ENCODE assay signal across 20 cellular contexts in genomic region chr7:1675036-1675671, GRCh38. TPM values are rescaled to one million over a fixed set of nuclear protein-coding genes. Genes with fewer than 3 reads are reported as not detected.
DNase-seq lines count a peak whose midpoint lies in the region; ATAC-seq and TF ChIP-seq lines count a peak whose summit lies in the region.
"Had no signal": no experiment of that assay in that cellular context is flagged by ENCODE, and none has a peak within 500 bp of the region (broad histone marks: within the 10 kb centered on the region; RNA-seq: fewer than 3 reads in every experiment).

No MANE protein-coding gene starts in this region.

- ATAC-seq in HG02571 (IDR thresholded peaks at IDR 0.05; ENCODE audit: unreplicated experiment), result no peak
- ATAC-seq: activated CD8-positive, alpha-beta T cell treated with anti-CD3 and anti-CD28 coated beads for 36 hours had no signal

- H3K4me1 Mint-ChIP-seq in type B pancreatic cell (ENCODE audit: unreplicated experiment), result no peaks in the 10 kb centered on the region

- CTCF ChIA-PET in HEK293T (lab: Yijun Ruan, JAX), result no interaction called here

- DNase-seq in activated naive CD4-positive, alpha-beta T cell treated with Interleukin-2 at 50 U/mL for 16 hours, result peak; percentile 1
- DNase-seq in activated naive CD4-positive, alpha-beta T cell (lab: John Stamatoyannopoulos, UW), result no peak
- DNase-seq in HEK293T (ENCODE audit: extremely low spot score) (no peak), left kidney (ENCODE audit: low read depth, low spot score) (peak; percentile 54), type B pancreatic cell (ENCODE audit: extremely low spot score, unreplicated experiment) (peak; percentile 63), dedifferentiated amniotic fluid mesenchymal stem cell (ENCODE audit: extremely low spot score) (no peak), AG08395 (ENCODE audit: low spot score) (no peak)
- DNase-seq: activated B cell treated with CpG ODN at 0.5 μM for 24 hours; activated CD8-positive, alpha-beta T cell treated with anti-CD3 and anti-CD28 coated beads for 36 hours; amniotic stem cell; foreskin fibroblast; mammary epithelial cell; MV-4-11; NCI-H1930; NCI-H510A; nucleus accumbens; retina had no signal

- H3K27me3 Mint-ChIP-seq in type B pancreatic cell, result peaks cover 30% of the 10 kb centered on the region

- H3K27ac Mint-ChIP-seq in type B pancreatic cell, result no peak overlapping the region
- H3K27ac Mint-ChIP-seq: activated B cell treated with CpG ODN at 0.5 μM for 24 hours; activated CD8-positive, alpha-beta T cell treated with anti-CD3 and anti-CD28 coated beads for 36 hours; CD4-positive, alpha-beta T cell had no signal

- no peak overlapping the region for H3K4me3 Mint-ChIP-seq in type B pancreatic cell
- H3K4me3 Mint-ChIP-seq: activated B cell treated with CpG ODN at 0.5 μM for 24 hours; activated CD8-positive, alpha-beta T cell treated with anti-CD3 and anti-CD28 coated beads for 36 hours; CD4-positive, alpha-beta T cell had no signal

- POLR2A ChIA-PET in HEK293T (lab: Yijun Ruan, JAX), result no interaction called here

- no peaks in the 10 kb centered on the region for H3K36me3 Mint-ChIP-seq in type B pancreatic cell

- no peak for TF ChIP-seq CTCF in type B pancreatic cell (conservative IDR thresholded peaks at IDR 0.05)

- no peaks in the 10 kb centered on the region for H3K9me3 Mint-ChIP-seq in type B pancreatic cell
- H3K9me3 Mint-ChIP-seq: activated B cell treated with CpG ODN at 0.5 μM for 24 hours; activated CD8-positive, alpha-beta T cell treated with anti-CD3 and anti-CD28 coated beads for 36 hours; CD4-positive, alpha-beta T cell had no signal

TF ChIP-seq in HEK293T, 16 proteins besides CTCF, POLR2A, EP300 and RAD21:
- TF ChIP-seq CTBP1 (IDR thresholded peaks at IDR 0.05; ENCODE audit: borderline replicate concordance), result no peak
- peak; percentile 73 for TF ChIP-seq PKNOX1 (IDR thresholded peaks at IDR 0.05)

RNA-seq across cellular contexts. Expression of gene ELFN1, which starts 5.1 kb away (rescaled TPM):
- 5.7 and 5.8 TPM in 2 replicates for total RNA-seq in type B pancreatic cell (ENCODE audit: low replicate concordance)
- total RNA-seq: activated B cell treated with CpG ODN at 0.5 μM for 24 hours; CD4-positive, alpha-beta T cell; myocyte had no signal

Comparison
In these comparisons a context has a peak if more than half of its experiments do, and no peak if none do; other contexts are left out.
1. DNase-seq: peak in activated naive CD4-positive, alpha-beta T cell treated with Interleukin-2 at 50 U/mL for 16 hours (single experiment), left kidney (single experiment) and type B pancreatic cell (single experiment); none in activated naive CD4-positive, alpha-beta T cell (0 of 4), HEK293T (single experiment), dedifferentiated amniotic fluid mesenchymal stem cell (single experiment) and AG08395 (single experiment).